In genomic region chr1:36651176-36651910, GRCh38 we compare ENCODE assay signal across 5 cellular contexts.
"Had no signal": no experiment of that assay in that cellular context is flagged by ENCODE, and none has a peak within 500 bp of the region (broad histone marks: within the 10 kb centered on the region; RNA-seq: fewer than 3 reads in every experiment).

No MANE protein-coding gene starts in this region.

- DNase-seq: activated gamma-delta T cell, T1000 had no signal

- H3K27me3 ChIP-seq: ascending aorta, cardiac muscle cell had no signal

- H3K4me1 ChIP-seq: ascending aorta had no signal

- H3K36me3 ChIP-seq: ascending aorta, cardiac muscle cell, WERI-Rb-1 had no signal

- H3K27ac ChIP-seq: ascending aorta, cardiac muscle cell, WERI-Rb-1 had no signal

- H3K4me3 ChIP-seq: ascending aorta, cardiac muscle cell had no signal

- H3K9me3 ChIP-seq: ascending aorta had no signal
